ENCODE assay signal across 12 cellular contexts in genomic region chr5:159185773-159186172, GRCh38. TPM values are rescaled to one million over a fixed set of nuclear protein-coding genes. Genes with fewer than 3 reads are reported as not detected.
DNase-seq lines count a peak whose midpoint lies in the region; TF ChIP-seq lines count a peak whose summit lies in the region.
"Had no signal": no experiment of that assay in that cellular context is flagged by ENCODE, and none has a peak within 500 bp of the region (broad histone marks: within the 10 kb centered on the region; RNA-seq: fewer than 3 reads in every experiment).

No MANE protein-coding gene starts in this region.

- H3K27me3 Mint-ChIP-seq in CD4-positive, alpha-beta memory T cell, result no peaks in the 10 kb centered on the region
- H3K27me3 Mint-ChIP-seq in endodermal cell (ENCODE audit: insufficient read depth), result no peaks in the 10 kb centered on the region
- H3K27me3 Mint-ChIP-seq: activated CD8-positive, alpha-beta memory T cell treated with anti-CD3 and anti-CD28 coated beads, Interleukin-2, amount 10 ng/mL, durations not matched to agents 7 days and 5 days had no signal

- 80 to 84% methylated on average over 5 to 10 of the region's 10 CpGs for WGBS in endodermal cell (ENCODE audit: insufficient coverage in 1 of 2, insufficient read length in 1 of 2), 2 experiments
- no CpG with 5 or more reads among the region's 10 CpGs for WGBS in neuronal stem cell (ENCODE audit: extremely low coverage in 2 of 2, insufficient read length in 2 of 2, insufficient replicate concordance in 1 of 2), 2 donors

- CTCF ChIA-PET in CD4-positive, alpha-beta memory T cell (lab: Charles Lee; ENCODE audit: partially characterized antibody), result interaction anchor here (1.4 to 1.9 kb wide), 3 partner anchors 10 to 29 kb away, joined by 3 to 6 read pairs (median 4); no protein-coding TSS in a partner anchor

- no peak overlapping the region for H2AFZ ChIP-seq in neuronal stem cell (ENCODE audit: low read length)

- peaks cover 12% of the 10 kb centered on the region for H3K36me3 ChIP-seq in CD4-positive, alpha-beta memory T cell (ENCODE audit: insufficient read depth, low read length)
- H3K36me3 ChIP-seq in endodermal cell (ENCODE audit: control insufficient read depth, insufficient read depth, low read length), result peaks cover 25% of the 10 kb centered on the region
- H3K36me3 ChIP-seq in neuronal stem cell (replicated peaks in 1 of 2; ENCODE audit: control insufficient read depth in 2 of 2, insufficient read depth in 2 of 2, low read length in 2 of 2), result peaks cover 2 to 50% of the 10 kb centered on the region in 2 donors

- no peak overlapping the region for H2BK120ac ChIP-seq in neuronal stem cell (ENCODE audit: low read depth, low read length)

- no peak overlapping the region for H4K8ac ChIP-seq in neuronal stem cell (ENCODE audit: low read depth, low read length)

- H3K79me1 ChIP-seq in neuronal stem cell (ENCODE audit: low read depth, low read length), result peaks cover 4% of the 10 kb centered on the region

- H2BK15ac ChIP-seq in neuronal stem cell (ENCODE audit: low read length), result no peak overlapping the region

- no peaks in the 10 kb centered on the region for H3K9me3 ChIP-seq in CD4-positive, alpha-beta memory T cell (ENCODE audit: control insufficient read depth in 1 of 2, low read length in 2 of 2)
- H3K9me3 ChIP-seq in endodermal cell (ENCODE audit: control insufficient read depth, low read length) (peaks cover 13% of the 10 kb centered on the region), neuronal stem cell (replicated peaks in 1 of 2; ENCODE audit: control insufficient read depth in 2 of 2, insufficient read depth in 1 of 2, low read depth in 1 of 2, low read length in 2 of 2) (peaks cover 0 to 8% of the 10 kb centered on the region in 2 donors)

- H3K4me1 ChIP-seq in CD4-positive, alpha-beta memory T cell (ENCODE audit: insufficient read depth, low read length), result peaks cover 42% of the 10 kb centered on the region
- no peaks in the 10 kb centered on the region for H3K4me1 ChIP-seq in endodermal cell (ENCODE audit: control insufficient read depth, insufficient read depth, low read length)
- H3K4me1 ChIP-seq in neuronal stem cell (ENCODE audit: control insufficient read depth in 2 of 2, insufficient read depth in 1 of 2, low read depth in 1 of 2, low read length in 2 of 2), result peaks cover 0 to 11% of the 10 kb centered on the region in 2 donors

- no peak overlapping the region for H3K4ac ChIP-seq in neuronal stem cell (ENCODE audit: low read length)

- no peak overlapping the region for H3K9ac ChIP-seq in endodermal cell (ENCODE audit: extremely low read depth, low read length, poor library complexity, severe bottlenecking)
- no peak overlapping the region for H3K9ac ChIP-seq in neuronal stem cell (ENCODE audit: low read depth, low read length, poor library complexity)

- H2BK5ac ChIP-seq in neuronal stem cell (ENCODE audit: low read length), result no peak overlapping the region

- H3K23ac ChIP-seq in neuronal stem cell (ENCODE audit: low read depth, low read length, poor library complexity), result no peak overlapping the region

- H3K4me2 ChIP-seq in neuronal stem cell (ENCODE audit: insufficient read depth, low read length, poor library complexity, severe bottlenecking), result no peak overlapping the region

- H4K91ac ChIP-seq in neuronal stem cell (ENCODE audit: low read depth, low read length, poor library complexity), result no peak overlapping the region

- H3K36me3 Mint-ChIP-seq in CD4-positive, alpha-beta memory T cell, result peaks cover 30 to 51% of the 10 kb centered on the region in 2 donors
- peaks cover 30% of the 10 kb centered on the region for H3K36me3 Mint-ChIP-seq in endodermal cell (ENCODE audit: low read depth)

- H3K27me3 ChIP-seq in CD4-positive, alpha-beta memory T cell (ENCODE audit: insufficient read depth, low read length), result no peaks in the 10 kb centered on the region
- H3K27me3 ChIP-seq in endodermal cell (ENCODE audit: control insufficient read depth, insufficient read depth, low read length, poor library complexity, severe bottlenecking), result no peaks in the 10 kb centered on the region
- H3K27me3 ChIP-seq in neuronal stem cell (ENCODE audit: control insufficient read depth in 3 of 3, insufficient read depth in 3 of 3, low read depth in 1 of 3, low read length in 3 of 3), result no peaks in the 10 kb centered on the region

- H2AK5ac ChIP-seq in neuronal stem cell (ENCODE audit: low read depth, low read length), result no peak overlapping the region

- no peak for TF ChIP-seq CTCF in LNCaP clone FGC (IDR thresholded peaks at IDR 0.05; ENCODE audit: control insufficient read depth, extremely low read depth, insufficient read depth)
- TF ChIP-seq CTCF in endodermal cell (conservative IDR thresholded peaks at IDR 0.05), result no peak
- no peak for TF ChIP-seq CTCF in GM20000 (IDR thresholded peaks at IDR 0.05; ENCODE audit: extremely low read depth, missing control alignments)

- no peak overlapping the region for H3K4me3 ChIP-seq in CD4-positive, alpha-beta memory T cell (ENCODE audit: low read length in 2 of 2)
- H3K4me3 ChIP-seq in LNCaP clone FGC (ENCODE audit: low read depth, low read length), result peak overlapping the region; percentile 34
- no peak overlapping the region for H3K4me3 ChIP-seq in endodermal cell (ENCODE audit: low read length)
- no peak overlapping the region for H3K4me3 ChIP-seq in neuronal stem cell (ENCODE audit: low read length in 2 of 2)

- no peak for DNase-seq in CD4-positive, alpha-beta memory T cell
- no peak for DNase-seq in LNCaP clone FGC (ENCODE audit: low read depth)
- no peak for DNase-seq in endodermal cell
- DNase-seq in neuronal stem cell (ENCODE audit: low spot score), result no peak
- DNase-seq in dedifferentiated amniotic fluid mesenchymal stem cell (ENCODE audit: extremely low spot score), result no peak
- no peak for DNase-seq in GM20000 (ENCODE audit: low spot score)
- DNase-seq in NCI-H345 (lab: John Stamatoyannopoulos, UW), result no peak
- no peak for DNase-seq in stimulated activated naive CD4-positive, alpha-beta T cell (lab: John Stamatoyannopoulos, UW)
- DNase-seq: activated CD8-positive, alpha-beta memory T cell treated with anti-CD3 and anti-CD28 coated beads, Interleukin-2, amount 10 ng/mL, durations not matched to agents 7 days and 5 days; amygdala; NCI-H526; RPMI8226 had no signal

- no peak overlapping the region for H3K27ac ChIP-seq in CD4-positive, alpha-beta memory T cell (ENCODE audit: low read depth, low read length)
- H3K27ac ChIP-seq in endodermal cell (ENCODE audit: low read depth, low read length) (no peak overlapping the region), neuronal stem cell (replicated peaks; ENCODE audit: low read length) (peak overlapping the region; percentile 68)

- POLR2A ChIA-PET in CD4-positive, alpha-beta memory T cell (lab: Charles Lee; ENCODE audit: partially characterized antibody), result interaction anchor here (2.5 to 3.1 kb wide), 2 partner anchors 13 to 22 kb away, joined by 10 to 16 read pairs; no protein-coding TSS in a partner anchor

- H3K4me3 Mint-ChIP-seq in CD4-positive, alpha-beta memory T cell, result no peak overlapping the region
- H3K4me3 Mint-ChIP-seq in endodermal cell, result no peak overlapping the region
- H3K4me3 Mint-ChIP-seq: activated CD8-positive, alpha-beta memory T cell treated with anti-CD3 and anti-CD28 coated beads, Interleukin-2, amount 10 ng/mL, durations not matched to agents 7 days and 5 days had no signal

- no peak overlapping the region for H3K18ac ChIP-seq in neuronal stem cell (ENCODE audit: low read length)

- H3K9me3 Mint-ChIP-seq in CD4-positive, alpha-beta memory T cell, result no peaks in the 10 kb centered on the region
- H3K9me3 Mint-ChIP-seq in endodermal cell, result no peaks in the 10 kb centered on the region

- peak overlapping the region in 4 of 7 donors; percentile 12 to 88 (median 42) for H3K27ac Mint-ChIP-seq in CD4-positive, alpha-beta memory T cell
- peak overlapping the region; percentile 75 for H3K27ac Mint-ChIP-seq in endodermal cell

- H2BK12ac ChIP-seq in neuronal stem cell (ENCODE audit: low read length), result no peak overlapping the region

- intact Hi-C loops in CD4-positive, alpha-beta memory T cell (cut with micrococcal nuclease), result no loop called here

- peaks cover 32 to 63% (median 51%) of the 10 kb centered on the region in 4 donors for H3K4me1 Mint-ChIP-seq in CD4-positive, alpha-beta memory T cell
- H3K4me1 Mint-ChIP-seq in endodermal cell, result peaks cover 6% of the 10 kb centered on the region

- no peak overlapping the region for H3K14ac ChIP-seq in neuronal stem cell (ENCODE audit: low read length)

RNA-seq across cellular contexts. Expression of gene RNF145, which starts 23.6 kb away (rescaled TPM):
- 10 to 100 TPM; 62.4 to 67.8 TPM for total RNA-seq in CD4-positive, alpha-beta memory T cell
- 10 to 100 TPM; 13.1 to 16.9 TPM for polyA plus RNA-seq in CD4-positive, alpha-beta memory T cell
- 10 to 100 TPM; 50.2 to 50.4 TPM for total RNA-seq in endodermal cell
- 77.2 TPM for polyA plus RNA-seq in endodermal cell (2013, experiment 1 of 2)
- polyA plus RNA-seq in endodermal cell (2013, experiment 2 of 2), result 75.5 TPM
- 84.3 TPM for polyA plus RNA-seq in neuronal stem cell (2013, experiment 1 of 2)
- polyA plus RNA-seq in neuronal stem cell (2013, experiment 2 of 2), result 85.4 TPM
